ENCODE assay signal across 8 cellular contexts in genomic region chr7:106057962-106058901, GRCh38. TPM values are rescaled to one million over a fixed set of nuclear protein-coding genes. Genes with fewer than 3 reads are reported as not detected.
A peak's percentile ranks its signal among the peaks of the same experiment; 100 is the strongest.
DNase-seq lines count a peak whose midpoint lies in the region; ATAC-seq, FAIRE-seq and TF ChIP-seq lines count a peak whose summit lies in the region.

No MANE protein-coding gene starts in this region.

- peaks cover 46 to 61% (median 59%) of the 10 kb centered on the region in 3 donors for H3K4me1 Mint-ChIP-seq in IgD-negative memory B cell
- peaks cover 52 to 81% (median 67%) of the 10 kb centered on the region in 3 donors for H3K4me1 Mint-ChIP-seq in naive B cell

- peaks cover 0 to 4% (median 2%) of the 10 kb centered on the region in 3 donors for H3K9me3 Mint-ChIP-seq in IgD-negative memory B cell
- H3K9me3 Mint-ChIP-seq in naive B cell = peaks cover 0 to 6% (median 0%) of the 10 kb centered on the region in 7 donors

- intact Hi-C loops in GM12878 (cut with micrococcal nuclease; ENCODE audit: unreplicated experiment) (loop anchor here (1.0 to 10.0 kb wide), 6 partner anchors 13 to 407 kb away; partner anchors contain the start of gene NAMPT), ascending aorta (cut with DNase I) (loop anchor here (1.0 to 10.0 kb wide), 2 partner anchors 95 to 407 kb away; no protein-coding TSS in a partner anchor)

- peak; percentile 57 to 58; a peak in 3 of 4 replicates for TF ChIP-seq EP300 in GM12878 (IDR thresholded peaks at IDR 0.05; ENCODE audit: borderline replicate concordance in 1 of 2, control insufficient read depth in 1 of 2, low read depth in 2 of 2, low read length in 2 of 2)

- H3K36me3 Mint-ChIP-seq in IgD-negative memory B cell (peaks cover 8% of the 10 kb centered on the region), naive B cell (no peaks in the 10 kb centered on the region)

- CTCF ChIA-PET in GM12878 (lab: Yijun Ruan, JAX) = interaction anchor here (0.6 to 9.2 kb wide), 28 partner anchors 10 to 407 kb away, joined by 3 to 288 read pairs (median 4); partner anchors contain the start of gene SYPL1

- WGBS in GM12878 (ENCODE audit: insufficient coverage, insufficient replicate concordance, low lambda C conversion rate, missing lambda C conversion rate) = under 1% methylated on average over 19 of the region's 19 CpGs

- TF ChIP-seq CTCF in GM13977 (IDR thresholded peaks at IDR 0.05; ENCODE audit: extremely low read depth, insufficient read depth, missing control alignments) = no peak
- TF ChIP-seq CTCF in GM12878 (IDR thresholded peaks at IDR 0.05 in 2 of 3, conservative IDR thresholded peaks at IDR 0.05 in 1 of 3; ENCODE audit: control insufficient read depth in 2 of 3, extremely low read depth in 1 of 3, insufficient read depth in 1 of 3, low read depth in 3 of 3, low read length in 3 of 3) = peak in 1 of 3 experiments; percentile 0; a peak in 1 of 6 replicates
- TF ChIP-seq CTCF in D721Med (IDR thresholded peaks at IDR 0.05; ENCODE audit: insufficient read depth, missing control alignments) = no peak
- no peak for TF ChIP-seq CTCF in ascending aorta (IDR thresholded peaks at IDR 0.05)

- H3K4me1 ChIP-seq in GM12878 (ENCODE audit: control insufficient read depth, insufficient read depth, low read length) (peaks cover 67% of the 10 kb centered on the region), ascending aorta (no peaks in the 10 kb centered on the region)

- H2AFZ ChIP-seq in GM12878 (ENCODE audit: control insufficient read depth, low read depth, low read length) = peak overlapping the region; percentile 0

- in situ Hi-C loops in GM13977 (cut with MboI; ENCODE audit: low pct_unique_long_range_greater_than_20kb, low sequenced_read_pairs, unreplicated experiment) = loop anchor here (5.0 to 25.0 kb wide), 2 partner anchors 89 to 404 kb away; no protein-coding TSS in a partner anchor
- in situ Hi-C loops in GM12878 (cut with MboI) = loop anchor here (5.0 kb wide), 1 partner anchor 94 kb away; no protein-coding TSS in a partner anchor

- H3K9ac ChIP-seq in GM12878 (ENCODE audit: control insufficient read depth, insufficient read depth, low read length) = peak overlapping the region; percentile 75

- POLR2A ChIA-PET in GM12878 (lab: Charles Lee) = interaction anchor here (0.8 to 6.2 kb wide), 9 partner anchors 10 to 249 kb away, joined by 3 to 47 read pairs (median 5); partner anchors contain the start of gene SYPL1

- H3K36me3 ChIP-seq in GM12878 (ENCODE audit: control insufficient read depth in 2 of 2, insufficient read depth in 2 of 2, low read length in 1 of 2) (no peaks in the 10 kb centered on the region), ascending aorta (no peaks in the 10 kb centered on the region)

- peaks cover 21% of the 10 kb centered on the region; the same call in 2 of the 3 replicates for H3K9me3 ChIP-seq in GM12878 (replicated peaks; ENCODE audit: control insufficient read depth, insufficient read depth, low read length)
- no peaks in the 10 kb centered on the region for H3K9me3 ChIP-seq in ascending aorta

- RAD21 ChIA-PET in GM12878 (lab: Charles Lee; ENCODE audit: unreplicated experiment) = interaction anchor here (0.7 to 6.0 kb wide), 28 partner anchors 15 to 495 kb away, joined by 3 to 133 read pairs (median 4); partner anchors contain the start of genes NAMPT and SYPL1

- H4K20me1 ChIP-seq in GM12878 (ENCODE audit: control insufficient read depth, insufficient read depth) = no peaks in the 10 kb centered on the region

- H3K27ac Mint-ChIP-seq in IgD-negative memory B cell (peak overlapping the region; percentile 76 to 98 (median 93)), naive B cell (peak overlapping the region; percentile 53 to 100 (median 98))

- H3K4me3 ChIP-seq in GM12878 (peak overlapping the region; percentile 4; the same call in 1 of the 2 replicates), ascending aorta (no peak overlapping the region)

- TF ChIP-seq POLR2A in GM12878 (IDR thresholded peaks at IDR 0.05; ENCODE audit: low read depth, low read length) = peak; percentile 57; the same call in 1 of the 2 replicates

- H3K79me2 ChIP-seq in GM12878 (ENCODE audit: control insufficient read depth, insufficient read depth, low read length) = no peaks in the 10 kb centered on the region

- FAIRE-seq in GM12878 (lab: Jason Lieb, UNC) = no peak
- FAIRE-seq in D721Med (lab: Jason Lieb, UNC) = no peak

- DNase-seq in GM13977 (ENCODE audit: low spot score) = peak; percentile 77
- peak; percentile 88 for DNase-seq in GM12878 (ENCODE audit: low read depth, low spot score)
- DNase-seq in naive B cell = peak; percentile 96
- DNase-seq in D721Med (ENCODE audit: insufficient read length, low spot score) = no peak
- no peak for DNase-seq in activated CD4-positive, alpha-beta T cell treated with anti-CD3 and anti-CD28 coated beads for 48 hours
- no peak for DNase-seq in ascending aorta (ENCODE audit: low spot score in 2 of 2)

- H3K4me3 Mint-ChIP-seq in IgD-negative memory B cell (peak overlapping the region; percentile 48 to 84 (median 72)), naive B cell (peak overlapping the region; percentile 12 to 88 (median 80))

- TF ChIP-seq RAD21 in GM12878 (IDR thresholded peaks at IDR 0.05; ENCODE audit: insufficient read depth, low read depth, low read length) = 0 out of 2 replicates have a peak, but pooled peaks have one; percentile 11

- peak overlapping the region; percentile 84 for H3K4me2 ChIP-seq in GM12878 (ENCODE audit: control insufficient read depth, insufficient read depth)

- SMC1A ChIA-PET in GM12878 (lab: Charles Lee; ENCODE audit: uncharacterized antibody, unreplicated experiment) = interaction anchor here (0.6 to 8.8 kb wide), 33 partner anchors 8 to 1063 kb away, joined by 3 to 223 read pairs (median 4); partner anchors contain the start of gene SYPL1

- peak overlapping the region; percentile 97 for H3K27ac ChIP-seq in GM12878 (ENCODE audit: control insufficient read depth, insufficient read depth)
- no peak overlapping the region for H3K27ac ChIP-seq in ascending aorta

- H3K27me3 Mint-ChIP-seq in IgD-negative memory B cell (peaks cover 2% of the 10 kb centered on the region), naive B cell (no peaks in the 10 kb centered on the region)

- ATAC-seq in GM21528 (IDR thresholded peaks at IDR 0.05; ENCODE audit: low FRiP score, unreplicated experiment) = peak; percentile 63
- ATAC-seq in GM12878 = peak; percentile 75
- peak; percentile 86 for ATAC-seq in naive B cell (ENCODE audit: low read depth in 2 of 2)

- BruUV-seq in GM12878 (replicated peaks; lab: Mats Ljungman, UMichigan) = no TSS peak

- H3K27me3 ChIP-seq in GM12878 (replicated peaks in 1 of 2; ENCODE audit: control insufficient read depth in 2 of 2, insufficient read depth in 2 of 2, low read length in 1 of 2) (no peaks in the 10 kb centered on the region), ascending aorta (no peaks in the 10 kb centered on the region)

TF ChIP-seq in GM12878, 131 proteins besides CTCF, POLR2A, EP300 and RAD21 (continues in another document):
- TF ChIP-seq, protein P1, sequence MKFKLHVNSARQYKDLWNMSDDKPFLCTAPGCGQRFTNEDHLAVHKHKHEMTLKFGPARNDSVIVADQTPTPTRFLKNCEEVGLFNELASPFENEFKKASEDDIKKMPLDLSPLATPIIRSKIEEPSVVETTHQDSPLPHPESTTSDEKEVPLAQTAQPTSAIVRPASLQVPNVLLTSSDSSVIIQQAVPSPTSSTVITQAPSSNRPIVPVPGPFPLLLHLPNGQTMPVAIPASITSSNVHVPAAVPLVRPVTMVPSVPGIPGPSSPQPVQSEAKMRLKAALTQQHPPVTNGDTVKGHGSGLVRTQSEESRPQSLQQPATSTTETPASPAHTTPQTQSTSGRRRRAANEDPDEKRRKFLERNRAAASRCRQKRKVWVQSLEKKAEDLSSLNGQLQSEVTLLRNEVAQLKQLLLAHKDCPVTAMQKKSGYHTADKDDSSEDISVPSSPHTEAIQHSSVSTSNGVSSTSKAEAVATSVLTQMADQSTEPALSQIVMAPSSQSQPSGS (IDR thresholded peaks at IDR 0.05; ENCODE audit: low read length) = peak; percentile 74
- TF ChIP-seq MEF2A (IDR thresholded peaks at IDR 0.05; ENCODE audit: insufficient read depth, low read depth, low read length) (0 out of 2 replicates have a peak, but pooled peaks have one; percentile 11), CREB1 (IDR thresholded peaks at IDR 0.05; ENCODE audit: low read depth) (no peak; the same call in 1 of the 2 replicates), MLLT1 (IDR thresholded peaks at IDR 0.05) (0 out of 2 replicates have a peak, but pooled peaks have one; percentile 11), TCF12 (IDR thresholded peaks at IDR 0.05; ENCODE audit: low read depth, low read length) (peak; percentile 90)

RNA-seq across cellular contexts. Expression of gene SYPL1, which starts 53.9 kb away (rescaled TPM):
- 200 TPM for polyA plus RNA-seq in IgD-negative memory B cell
- 43.4 and 44.9 TPM in 2 replicates for total RNA-seq in GM12878 (2013; cell fraction: nucleolus; rRNA removed)
- total RNA-seq in GM12878 (2014; rRNA removed) = 34.5 and 41.2 TPM in 2 replicates
- total RNA-seq in GM12878 (2014; rRNA removed; fragmentation: Illumina TruSeq; extraction: Trizol) = 43.5 and 44.3 TPM in 2 replicates
- total RNA-seq in GM12878 (2021) = 63.5 and 69.1 TPM in 2 replicates
- polyA plus RNA-seq in GM12878 (2011; ENCODE audit: low read depth) = 23.9 TPM
- 97.0 and 138 TPM in 2 replicates for polyA plus RNA-seq in GM12878 (2011; rRNA removed)
- 50.4 and 71.4 TPM in 2 replicates for polyA plus RNA-seq in GM12878 (2011; cell fraction: cytosol; rRNA removed)
- 22.1 and 24.2 TPM in 2 replicates for polyA plus RNA-seq in GM12878 (2011; cell fraction: nucleus; rRNA removed)
- polyA plus RNA-seq in GM12878 (2012) = 46.9 and 54.4 TPM in 2 replicates
- 78.4 and 104 TPM in 2 replicates for polyA plus RNA-seq in GM12878 (2014; fragmentation: Illumina TruSeq; extraction: Trizol)
- 100 to 1,000 TPM; 109 to 177 TPM for polyA plus RNA-seq in GM12878 (2014; fragmentation: Nextera tagmentation; extraction: Ambion mirVana)
- polyA plus RNA-seq in GM12878 (2014; rRNA removed) = 46.1 and 56.9 TPM in 2 replicates
- 100 to 1,000 TPM in 1 of 2 experiments, 10 to 100 TPM in 1; 96.2 to 103 TPM for polyA plus RNA-seq in GM12878 (2016; fragmentation: Nextera tagmentation; extraction: Ambion mirVana)
- polyA minus RNA-seq in GM12878 (2011; rRNA and poly(A)+ RNA removed) = 105 and 152 TPM in 2 replicates
- polyA minus RNA-seq in GM12878 (2011; cell fraction: cytosol; rRNA and poly(A)+ RNA removed) = 36.2 and 36.9 TPM in 2 replicates
- polyA minus RNA-seq in GM12878 (2011; cell fraction: nucleus; rRNA and poly(A)+ RNA removed) = 22.6 and 37.8 TPM in 2 replicates
- polyA plus RNA-seq in naive B cell (ENCODE audit: low read depth in 6 of 6) = 100 to 1,000 TPM; 234 to 353 (median 246) TPM
- 17.5 TPM for total RNA-seq in ascending aorta

Comparison
In these comparisons a context has a peak if more than half of its experiments do, and no peak if none do; other contexts are left out.
1. DNase-seq: peak in GM13977 (single experiment), GM12878 (single experiment) and naive B cell (single experiment); none in D721Med (single experiment), activated CD4-positive, alpha-beta T cell treated with anti-CD3 and anti-CD28 coated beads for 48 hours (single experiment) and ascending aorta (0 of 2).
2. Peak in every context shown above with its lines, with median percentiles within 50 percentile points of each other: ATAC-seq.